Comparison of ENCODE assay signal across 21 cellular contexts in genomic region chr2:32691678-32692077, GRCh38.
"Had no signal": no experiment of that assay in that cellular context is flagged by ENCODE, and none has a peak within 500 bp of the region (broad histone marks: within the 10 kb centered on the region; RNA-seq: fewer than 3 reads in every experiment).

No MANE protein-coding gene starts in this region.

- H3K27ac Mint-ChIP-seq: memory B cell, natural killer cell had no signal

- ATAC-seq: foreskin keratinocyte; gastrocnemius medialis; heart right ventricle; left cardiac atrium; left lung; left ventricle myocardium superior; lower lobe of right lung; naive thymus-derived CD4-positive, alpha-beta T cell; natural killer cell had no signal

- H3K4me1 ChIP-seq: gastrocnemius medialis, left lung, lower lobe of right lung had no signal

- H3K9me3 ChIP-seq: esophagus muscularis mucosa, gastrocnemius medialis, heart right ventricle, left lung, lower lobe of right lung had no signal

- H3K27ac ChIP-seq: coronary artery, dorsolateral prefrontal cortex, esophagus muscularis mucosa, foreskin keratinocyte, gastrocnemius medialis, heart right ventricle, left lung, lower lobe of right lung had no signal

- H3K36me3 Mint-ChIP-seq: natural killer cell had no signal

- H3K27me3 Mint-ChIP-seq: memory B cell; naive thymus-derived CD4-positive, alpha-beta T cell had no signal

- H3K27me3 ChIP-seq: dorsolateral prefrontal cortex, esophagus muscularis mucosa, foreskin keratinocyte, gastrocnemius medialis, heart right ventricle, left lung had no signal

- H3K4me3 ChIP-seq: coronary artery, dorsolateral prefrontal cortex, esophagus muscularis mucosa, gastrocnemius medialis, heart right ventricle, left lung, lower lobe of right lung had no signal

- H3K9me3 Mint-ChIP-seq: memory B cell; naive thymus-derived CD4-positive, alpha-beta T cell; natural killer cell had no signal

- H3K36me3 ChIP-seq: gastrocnemius medialis, left lung, lower lobe of right lung had no signal

- DNase-seq: dermis blood vessel endothelial cell; dorsolateral prefrontal cortex; effector CD4-positive, alpha-beta T cell; effector memory CD4-positive, alpha-beta T cell; foreskin keratinocyte; gastrocnemius medialis; glutamatergic neuron; head of caudate nucleus; heart right ventricle; hippocampal formation; left cardiac atrium; left lung; left ventricle myocardium superior; lower lobe of right lung; mesendoderm; midbrain; naive thymus-derived CD4-positive, alpha-beta T cell; natural killer cell had no signal

- H3K4me3 Mint-ChIP-seq: memory B cell; naive thymus-derived CD4-positive, alpha-beta T cell; natural killer cell had no signal
